8 cellular contexts compared by ENCODE assay signal in genomic region chr5:43066799-43067741, GRCh38. TPM values are rescaled to one million over a fixed set of nuclear protein-coding genes. Genes with fewer than 3 reads are reported as not detected.
DNase-seq lines count a peak whose midpoint lies in the region; ATAC-seq and TF ChIP-seq lines count a peak whose summit lies in the region.

No MANE protein-coding gene starts in this region.

- POLR2A ChIA-PET in AG04449 (lab: Yijun Ruan, JAX): interaction anchor here (1.1 to 1.6 kb wide), 2 partner anchors 29 to 54 kb away, joined by 3 to 6 read pairs; partner anchors contain the start of gene ZNF131

- H3K4me3 ChIP-seq in AG04449 (ENCODE audit: low read depth, low read length) (peak overlapping the region; percentile 86), choroid plexus epithelial cell (ENCODE audit: low read depth, low read length) (peak overlapping the region; percentile 82)

- no peak for DNase-seq in AG04449 (ENCODE audit: low read depth, low spot score)
- DNase-seq in NCI-H446 (lab: John Stamatoyannopoulos, UW): peak; percentile 92 to 94
- peak; percentile 81 for DNase-seq in activated CD4-positive, alpha-beta T cell treated with anti-CD3 and anti-CD28 coated beads for 1 hour
- DNase-seq in choroid plexus epithelial cell (ENCODE audit: low read depth): peak; percentile 94
- DNase-seq in left colon: peak; percentile 87 to 89
- DNase-seq in stimulated activated CD4-positive, alpha-beta T cell treated with anti-CD3 and anti-CD28 coated beads, Interleukin-1b, Interleukin-23, amount 100 ng/mL, for 4 hours (ENCODE audit: low read depth in 2 of 2): peak; percentile 82 to 91

- CTCF ChIA-PET in AG04449 (lab: Yijun Ruan, JAX): interaction anchor here (0.9 to 2.0 kb wide), 8 partner anchors 8 to 323 kb away, joined by 3 to 11 read pairs (median 4); no protein-coding TSS in a partner anchor

- intact Hi-C loops in left colon (cut with DNase I, micrococcal nuclease): no loop called here

- ATAC-seq in GM18907 (IDR thresholded peaks at IDR 0.05; ENCODE audit: unreplicated experiment) (peak; percentile 52), HG03196 (IDR thresholded peaks at IDR 0.05; ENCODE audit: unreplicated experiment) (peak; percentile 41), left colon (peak; percentile 68)

- TF ChIP-seq CTCF in AG04449 (IDR thresholded peaks at IDR 0.05; ENCODE audit: insufficient read depth, low read length, missing control alignments) (no peak), choroid plexus epithelial cell (conservative IDR thresholded peaks at IDR 0.05; ENCODE audit: low read depth, low read length) (no peak)

RNA-seq across cellular contexts. Expression of gene ANXA2R, which starts 27.0 kb away (rescaled TPM):
- total RNA-seq in left colon: 1 to 10 TPM; 1.0 to 1.3 TPM

RNA-seq across cellular contexts. Expression of gene ZNF131, which starts 53.6 kb away (rescaled TPM):
- 10 to 100 TPM; 21.4 to 26.7 TPM for total RNA-seq in left colon
